Comparison of ENCODE assay signal across 10 cellular contexts in the genomic region with DNA sequence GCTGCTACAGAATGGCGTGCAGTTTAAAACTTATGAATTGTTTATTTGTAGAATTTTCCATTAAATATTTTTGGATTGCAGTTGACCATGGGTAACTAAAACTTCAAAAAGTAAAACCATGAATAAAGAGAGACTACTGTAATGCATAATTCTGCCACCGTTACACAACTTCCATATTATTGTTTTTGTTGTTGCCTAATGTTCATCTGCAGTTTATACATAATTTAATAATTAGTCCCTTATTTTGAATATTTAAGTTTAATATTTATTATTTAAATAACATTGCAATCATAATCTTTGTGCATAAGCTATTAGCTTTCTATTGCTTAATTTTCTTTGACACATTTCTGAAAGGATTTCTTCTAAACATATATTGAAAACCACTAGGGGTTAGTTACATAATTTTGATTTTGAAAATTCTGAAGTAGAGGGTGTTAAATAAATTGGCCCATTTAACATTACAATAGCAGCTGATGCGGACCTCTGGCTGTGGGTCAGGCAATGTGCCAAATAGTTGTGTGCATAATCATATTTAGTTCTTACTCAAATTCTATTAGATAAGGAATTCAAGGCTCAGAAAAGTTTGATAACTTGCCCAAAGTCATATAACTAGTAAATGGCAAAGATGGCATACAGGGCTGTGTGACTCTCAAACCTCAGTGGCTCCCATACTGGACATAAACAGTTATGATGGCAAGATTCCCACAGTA. TPM values are rescaled to one million over a fixed set of nuclear protein-coding genes. Genes with fewer than 3 reads are reported as not detected.
DNase-seq lines count a peak whose midpoint lies in the region; ATAC-seq and TF ChIP-seq lines count a peak whose summit lies in the region.
"Had no signal": no experiment of that assay in that cellular context is flagged by ENCODE, and none has a peak within 500 bp of the region (broad histone marks: within the 10 kb centered on the region; RNA-seq: fewer than 3 reads in every experiment).

No MANE protein-coding gene starts in this region.

- CTCF ChIA-PET in PC-9 (lab: Charles Lee) = no interaction called here

- no peaks in the 10 kb centered on the region for H3K9me3 ChIP-seq in PC-9 (ENCODE audit: insufficient read depth, low read depth)
- H3K9me3 ChIP-seq in skeletal muscle satellite cell (replicated peaks; ENCODE audit: low read length) = no peaks in the 10 kb centered on the region

- no peak overlapping the region for H2AFZ ChIP-seq in GM23338
- H2AFZ ChIP-seq in PC-9 = no peak overlapping the region

- no peak for TF ChIP-seq CTCF in GM23338 (conservative IDR thresholded peaks at IDR 0.05; ENCODE audit: low read depth in 2 of 2)
- no peak for TF ChIP-seq CTCF in PC-9 (conservative IDR thresholded peaks at IDR 0.05)

- intact Hi-C loops in PC-9 (cut with micrococcal nuclease; ENCODE audit: unreplicated experiment) = no loop called here

- peaks cover 4% of the 10 kb centered on the region; the same call in 2 of the 3 replicates for H3K4me1 Mint-ChIP-seq in GM23338
- H3K4me1 Mint-ChIP-seq in activated naive CD8-positive, alpha-beta T cell treated with anti-CD3 and anti-CD28 coated beads for 36 hours = peaks cover 14% of the 10 kb centered on the region
- H3K4me1 Mint-ChIP-seq: natural killer cell had no signal

- peaks cover 5% of the 10 kb centered on the region for H3K27me3 Mint-ChIP-seq in GM23338 (ENCODE audit: insufficient read depth, low read depth, poor library complexity)
- H3K27me3 Mint-ChIP-seq in activated naive CD8-positive, alpha-beta T cell treated with anti-CD3 and anti-CD28 coated beads for 36 hours = peaks cover 10% of the 10 kb centered on the region

- H3K27ac Mint-ChIP-seq in GM23338 = peak overlapping the region; percentile 77; the same call in 1 of the 2 replicates
- no peak overlapping the region for H3K27ac Mint-ChIP-seq in activated naive CD8-positive, alpha-beta T cell treated with anti-CD3 and anti-CD28 coated beads for 36 hours
- H3K27ac Mint-ChIP-seq: natural killer cell had no signal

- H3F3A ChIP-seq in GM23338 (replicated peaks; ENCODE audit: low read depth) (no peaks in the 10 kb centered on the region), PC-9 (ENCODE audit: insufficient read depth, low read depth) (peaks cover 9% of the 10 kb centered on the region)

- no TSS peak for BruUV-seq in PC-9 (replicated peaks; lab: Mats Ljungman, UMichigan)

- H3K27me3 ChIP-seq in GM23338 (ENCODE audit: insufficient read depth) (no peaks in the 10 kb centered on the region), PC-9 (ENCODE audit: insufficient read depth, low read depth) (no peaks in the 10 kb centered on the region), skeletal muscle satellite cell (ENCODE audit: control insufficient read depth, insufficient read depth, low read length) (no peaks in the 10 kb centered on the region)

- H3K4me3 ChIP-seq in GM23338 = no peak overlapping the region
- H3K4me3 ChIP-seq in PC-9 = peak overlapping the region; percentile 5; the same call in 1 of the 2 replicates
- H3K4me3 ChIP-seq in skeletal muscle satellite cell (ENCODE audit: low read length) = no peak overlapping the region

- no peak overlapping the region for H3K9ac ChIP-seq in skeletal muscle satellite cell (ENCODE audit: low read depth, low read length)

- H3K27ac ChIP-seq in GM23338 (ENCODE audit: low read depth) (no peak overlapping the region), PC-9 (peak overlapping the region; percentile 66), epithelial cell of prostate (peak overlapping the region; percentile 80)

- ATAC-seq in GM23338 = no peak
- no peak for ATAC-seq in GM19395 (IDR thresholded peaks at IDR 0.05; ENCODE audit: unreplicated experiment)
- ATAC-seq: natural killer cell had no signal

- no peaks in the 10 kb centered on the region for H4K20me1 ChIP-seq in GM23338 (replicated peaks; ENCODE audit: insufficient read depth)
- H4K20me1 ChIP-seq in PC-9 (ENCODE audit: insufficient read depth) = no peaks in the 10 kb centered on the region

- no peaks in the 10 kb centered on the region for H3K36me3 ChIP-seq in GM23338 (ENCODE audit: insufficient read depth)
- no peaks in the 10 kb centered on the region for H3K36me3 ChIP-seq in PC-9 (ENCODE audit: low read depth)
- no peaks in the 10 kb centered on the region for H3K36me3 ChIP-seq in skeletal muscle satellite cell (ENCODE audit: insufficient read depth, low read length)

- no peak for DNase-seq in GM23338 (ENCODE audit: low spot score)
- DNase-seq in PC-9 = peak; percentile 29 to 54
- DNase-seq in epithelial cell of prostate (ENCODE audit: low read depth, low spot score) = no peak
- no peak for DNase-seq in activated naive CD8-positive, alpha-beta T cell treated with anti-CD3 and anti-CD28 coated beads for 36 hours
- no peak for DNase-seq in HuH-7 (ENCODE audit: low spot score)
- DNase-seq: activated CD4-positive, alpha-beta T cell treated with anti-CD3 and anti-CD28 coated beads for 4 hours; natural killer cell; NK-92 treated with Interleukin-12 subunit alpha and Interleukin-12 subunit beta, amount 100 ng/mL, for 24 hours had no signal

- no peaks in the 10 kb centered on the region; the same call in 2 of the 3 replicates for H3K36me3 Mint-ChIP-seq in GM23338 (ENCODE audit: low read depth)
- no peaks in the 10 kb centered on the region for H3K36me3 Mint-ChIP-seq in activated naive CD8-positive, alpha-beta T cell treated with anti-CD3 and anti-CD28 coated beads for 36 hours
- H3K36me3 Mint-ChIP-seq: natural killer cell had no signal

- POLR2A ChIA-PET in PC-9 (lab: Charles Lee; ENCODE audit: unreplicated experiment) = no interaction called here

- H3K9me3 Mint-ChIP-seq in GM23338 = no peaks in the 10 kb centered on the region
- no peaks in the 10 kb centered on the region for H3K9me3 Mint-ChIP-seq in activated naive CD8-positive, alpha-beta T cell treated with anti-CD3 and anti-CD28 coated beads for 36 hours
- H3K9me3 Mint-ChIP-seq: natural killer cell had no signal

- H3K79me2 ChIP-seq in GM23338 (replicated peaks; ENCODE audit: insufficient read depth) (no peaks in the 10 kb centered on the region), PC-9 (ENCODE audit: low read depth) (no peaks in the 10 kb centered on the region)

- no peaks in the 10 kb centered on the region for H3K9me2 ChIP-seq in GM23338 (ENCODE audit: insufficient read depth)
- no peaks in the 10 kb centered on the region for H3K9me2 ChIP-seq in PC-9 (ENCODE audit: insufficient read depth)

- H3K4me2 ChIP-seq in GM23338 (no peak overlapping the region), PC-9 (peak overlapping the region; percentile 67), skeletal muscle satellite cell (ENCODE audit: low read length) (peak overlapping the region; percentile 58)

- H3K4me1 ChIP-seq in GM23338 (ENCODE audit: insufficient read depth) (no peaks in the 10 kb centered on the region), PC-9 (replicated peaks; ENCODE audit: insufficient read depth) (peaks cover 18% of the 10 kb centered on the region), skeletal muscle satellite cell (ENCODE audit: control insufficient read depth, insufficient read depth, low read length) (peaks cover 9% of the 10 kb centered on the region)

- H3K4me3 Mint-ChIP-seq in GM23338 = no peak overlapping the region
- H3K4me3 Mint-ChIP-seq in activated naive CD8-positive, alpha-beta T cell treated with anti-CD3 and anti-CD28 coated beads for 36 hours = no peak overlapping the region
- H3K4me3 Mint-ChIP-seq: natural killer cell had no signal

TF ChIP-seq in GM23338, 12 proteins besides CTCF, POLR2A, EP300 and RAD21:
- TF ChIP-seq ZNF114 (CRISPR knock-in tag; IDR thresholded peaks at IDR 0.05) = no peak

RNA-seq across cellular contexts. Expression of a gene that starts 31.1 kb away (rescaled TPM):
- total RNA-seq in GM23338 (2014; rRNA removed; shearing (Covaris generic)) = 13.8 and 15.8 TPM in 2 replicates
- polyA plus RNA-seq in GM23338 (2016; fragmentation: Nextera tagmentation; extraction: Ambion mirVana) = 1.9 and 2.1 TPM in 2 replicates
- 0.04 and 0.05 TPM in 2 replicates for total RNA-seq in PC-9 (2021)
- total RNA-seq in skeletal muscle satellite cell (2012; rRNA removed) = 0.22 and 0.25 TPM in 2 replicates
- total RNA-seq in activated naive CD8-positive, alpha-beta T cell treated with anti-CD3 and anti-CD28 coated beads for 36 hours = under 1 TPM; 0.06 TPM
- total RNA-seq: natural killer cell had no signal

Comparison
In these comparisons a context has a peak if more than half of its experiments do, and no peak if none do; other contexts are left out.
1. DNase-seq: peak in PC-9 (2 of 2); none in GM23338 (single experiment), epithelial cell of prostate (single experiment), activated naive CD8-positive, alpha-beta T cell treated with anti-CD3 and anti-CD28 coated beads for 36 hours (single experiment) and HuH-7 (single experiment).
2. RNA of a gene that starts 31.1 kb away (total RNA-seq): 13.8 to 15.8 TPM in GM23338; 0.06 TPM in activated naive CD8-positive, alpha-beta T cell treated with anti-CD3 and anti-CD28 coated beads for 36 hours and 0.04 to 0.05 TPM in PC-9; every median in the first group is over 10 times any median in the second.